In genomic region chr20:48620486-48621255, GRCh38 we compare ENCODE assay signal across 1 cellular context.
A peak's percentile ranks its signal among the peaks of the same experiment; 100 is the strongest.
TF ChIP-seq lines count a peak whose summit lies in the region.

No MANE protein-coding gene starts in this region.

TF ChIP-seq in HepG2, 621 proteins besides CTCF, POLR2A, EP300 and RAD21 (continued from another document and continues in another):
- TF ChIP-seq ATF5 (CRISPR knock-in tag; IDR thresholded peaks at IDR 0.05; ENCODE audit: low read depth) (no peak), ARID5B (CRISPR knock-in tag; IDR thresholded peaks at IDR 0.05) (peak; percentile 36), ZNF431 (CRISPR knock-in tag; IDR thresholded peaks at IDR 0.05; ENCODE audit: borderline replicate concordance, low read depth) (no peak), ZFY (CRISPR knock-in tag; IDR thresholded peaks at IDR 0.05) (peak; percentile 26; the same call in 1 of the 2 replicates), MED1 (CRISPR knock-in tag; IDR thresholded peaks at IDR 0.05) (no peak), ZNF280D (CRISPR knock-in tag; IDR thresholded peaks at IDR 0.05) (0 out of 2 replicates have a peak, but pooled peaks have one; percentile 41), POLR2AphosphoS5 (IDR thresholded peaks at IDR 0.05; ENCODE audit: low read depth, low read length) (no peak), ZNF333 (CRISPR knock-in tag; IDR thresholded peaks at IDR 0.05; ENCODE audit: borderline replicate concordance) (no peak), PITX1 (CRISPR knock-in tag; IDR thresholded peaks at IDR 0.05) (no peak), ARNTL (CRISPR knock-in tag; IDR thresholded peaks at IDR 0.05) (0 out of 2 replicates have a peak, but pooled peaks have one; percentile 28), ZFP90 (CRISPR knock-in tag; IDR thresholded peaks at IDR 0.05; ENCODE audit: borderline replicate concordance) (no peak), THYN1 (CRISPR knock-in tag; IDR thresholded peaks at IDR 0.05; ENCODE audit: borderline replicate concordance, low read depth) (no peak), ZNF407 (CRISPR knock-in tag; IDR thresholded peaks at IDR 0.05; ENCODE audit: not compliant biosample characterization) (no peak), ZNF879 (CRISPR knock-in tag; IDR thresholded peaks at IDR 0.05) (no peak), HOMEZ (CRISPR knock-in tag; IDR thresholded peaks at IDR 0.05; ENCODE audit: low read depth) (peak; percentile 15), ARHGAP35 (CRISPR knock-in tag; IDR thresholded peaks at IDR 0.05; ENCODE audit: borderline replicate concordance) (no peak), ZNF577 (CRISPR knock-in tag; IDR thresholded peaks at IDR 0.05; ENCODE audit: borderline replicate concordance, low read depth) (no peak), KAT8 (CRISPR knock-in tag; IDR thresholded peaks at IDR 0.05) (peak; percentile 62), PCBP2 (optimal IDR thresholded peaks at IDR 0.05; ENCODE audit: low read depth, low read length, poor library complexity, severe bottlenecking) (no peak), ZBTB14 (CRISPR knock-in tag; IDR thresholded peaks at IDR 0.05) (no peak), ZNF292 (CRISPR knock-in tag; IDR thresholded peaks at IDR 0.05; ENCODE audit: borderline replicate concordance, low read depth) (0 out of 2 replicates have a peak, but pooled peaks have one; percentile 17), RBFOX2 (IDR thresholded peaks at IDR 0.05; ENCODE audit: low read depth, low read length) (no peak), MIER2 (CRISPR knock-in tag; IDR thresholded peaks at IDR 0.05) (peak; percentile 66; the same call in 1 of the 2 replicates), RCOR2 (CRISPR knock-in tag; IDR thresholded peaks at IDR 0.05) (no peak), ZBTB39 (CRISPR knock-in tag; IDR thresholded peaks at IDR 0.05) (no peak), CREBL2 (CRISPR knock-in tag; IDR thresholded peaks at IDR 0.05; ENCODE audit: borderline replicate concordance) (no peak), ZNF446 (CRISPR knock-in tag; IDR thresholded peaks at IDR 0.05) (no peak), ZSCAN21 (CRISPR knock-in tag; IDR thresholded peaks at IDR 0.05; ENCODE audit: borderline replicate concordance) (peak; percentile 51; the same call in 1 of the 2 replicates), HNF4A (CRISPR knock-in tag; IDR thresholded peaks at IDR 0.05) (0 out of 2 replicates have a peak, but pooled peaks have one; percentile 15), HOXA5 (CRISPR knock-in tag; IDR thresholded peaks at IDR 0.05) (peak; percentile 76), MAFG (CRISPR knock-in tag; IDR thresholded peaks at IDR 0.05) (no peak), CHCHD3 (CRISPR knock-in tag; IDR thresholded peaks at IDR 0.05) (0 out of 2 replicates have a peak, but pooled peaks have one; percentile 40), ZFP36L2 (CRISPR knock-in tag; IDR thresholded peaks at IDR 0.05) (no peak), ZNF343 (CRISPR knock-in tag; IDR thresholded peaks at IDR 0.05) (0 out of 2 replicates have a peak, but pooled peaks have one; percentile 34), HNF1B (CRISPR knock-in tag; IDR thresholded peaks at IDR 0.05) (no peak)
